In the genomic region with DNA sequence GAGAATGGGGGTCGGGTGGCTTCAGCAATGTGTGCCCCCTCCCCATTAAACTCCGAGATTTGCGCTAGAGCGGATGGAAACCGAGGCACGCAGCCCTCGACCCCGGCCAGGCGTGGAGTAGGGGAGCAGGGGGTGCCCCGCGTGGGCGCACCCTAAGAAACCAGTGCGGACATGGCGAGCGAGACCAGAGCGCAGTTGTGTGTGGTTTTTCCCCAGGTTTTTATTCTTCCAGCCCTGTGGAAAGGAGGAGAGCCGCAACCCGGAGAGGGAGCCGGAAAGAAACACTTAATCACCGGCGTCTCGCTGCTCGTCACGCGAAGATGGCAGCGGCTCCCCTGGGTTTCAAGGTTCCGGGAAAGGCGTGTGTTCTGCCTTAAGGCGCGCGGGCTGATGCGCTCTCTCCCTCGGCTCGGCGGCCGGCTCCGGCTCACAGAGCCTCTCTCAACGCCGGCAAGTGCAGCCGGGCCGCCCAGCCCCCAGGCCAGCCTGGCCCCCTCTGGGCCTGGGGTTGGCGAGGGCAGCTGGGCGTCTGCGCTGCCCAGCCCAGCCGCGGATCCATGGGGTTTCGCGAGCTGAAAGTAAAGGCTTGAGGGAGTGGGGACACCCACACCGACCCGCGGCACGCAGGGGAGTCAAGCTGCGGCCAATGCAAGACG, we compare ENCODE assay signal across 8 cellular contexts.
DNase-seq lines count a peak whose midpoint lies in the region; ATAC-seq and TF ChIP-seq lines count a peak whose summit lies in the region.

No MANE protein-coding gene starts in this region.

- TF ChIP-seq CTCF in NB4 (IDR thresholded peaks at IDR 0.05; ENCODE audit: low read depth, low read length) (no peak), astrocyte of the spinal cord (IDR thresholded peaks at IDR 0.05; ENCODE audit: low read depth, low read length) (no peak)

- CTCF ChIA-PET in CD4-positive, alpha-beta memory T cell (lab: Charles Lee; ENCODE audit: partially characterized antibody), result interaction anchor here (0.8 to 1.2 kb wide), 2 partner anchors 74 to 75 kb away, joined by 3 read pairs; a partner anchor contains a TSS

- H3K4me3 Mint-ChIP-seq in CD4-positive, alpha-beta memory T cell, result peak overlapping the region; percentile 81 to 91 (median 86)
- H3K4me3 Mint-ChIP-seq in immature natural killer cell, result peak overlapping the region; percentile 82 to 88 (median 86)
- H3K4me3 Mint-ChIP-seq in stimulated activated effector memory CD8-positive, alpha-beta T cell treated with anti-CD3 and anti-CD28 coated beads, Interleukin-12 subunit alpha, Interleukin-12 subunit beta, amount 100 ng/mL, for 72 hours, result peak overlapping the region; percentile 86

- peak overlapping the region; percentile 29 to 59 for H3K4me3 ChIP-seq in CD4-positive, alpha-beta memory T cell (ENCODE audit: low read length in 2 of 2)
- H3K4me3 ChIP-seq in NB4 (ENCODE audit: low read depth, low read length) (peak overlapping the region; percentile 50), astrocyte of the spinal cord (ENCODE audit: low read depth, low read length) (peak overlapping the region; percentile 28)

- no peaks in the 10 kb centered on the region for H3K27me3 ChIP-seq in CD4-positive, alpha-beta memory T cell (ENCODE audit: insufficient read depth, low read length)

- peak overlapping the region; percentile 93 to 99 (median 98) for H3K27ac Mint-ChIP-seq in CD4-positive, alpha-beta memory T cell
- H3K27ac Mint-ChIP-seq in immature natural killer cell, result peak overlapping the region; percentile 74 to 89 (median 80)
- peak overlapping the region; percentile 99 for H3K27ac Mint-ChIP-seq in stimulated activated effector memory CD8-positive, alpha-beta T cell treated with anti-CD3 and anti-CD28 coated beads, Interleukin-12 subunit alpha, Interleukin-12 subunit beta, amount 100 ng/mL, for 72 hours

- peak in 3 of 5 donors; percentile 26 to 50 (median 39) for DNase-seq in CD4-positive, alpha-beta memory T cell
- DNase-seq in NB4 (ENCODE audit: low read depth) (peak; percentile 71), astrocyte of the spinal cord (ENCODE audit: low read depth, low spot score) (peak; percentile 33), immature natural killer cell (no peak), COLO829 (ENCODE audit: low spot score) (no peak), NOMO-1 treated with dmso at 0.1 percent for 144 hours (lab: John Stamatoyannopoulos, UW; ENCODE audit: unreplicated experiment) (no peak), NCI-H2227 (lab: John Stamatoyannopoulos, UW; ENCODE audit: unreplicated experiment) (no peak)
- DNase-seq in stimulated activated effector memory CD8-positive, alpha-beta T cell treated with anti-CD3 and anti-CD28 coated beads, Interleukin-12 subunit alpha, Interleukin-12 subunit beta, amount 100 ng/mL, for 72 hours (ENCODE audit: low spot score in 2 of 2), result peak in 1 of 2 donors; percentile 62

- in situ Hi-C loops in astrocyte of the spinal cord (cut with HindIII; ENCODE audit: low sequenced_read_pairs), result no loop called here

- no peaks in the 10 kb centered on the region for H3K9me3 ChIP-seq in CD4-positive, alpha-beta memory T cell (ENCODE audit: control insufficient read depth in 1 of 2, low read length in 2 of 2)

- peaks cover 0 to 12% of the 10 kb centered on the region in 2 donors for H3K36me3 Mint-ChIP-seq in CD4-positive, alpha-beta memory T cell
- no peaks in the 10 kb centered on the region for H3K36me3 Mint-ChIP-seq in immature natural killer cell
- H3K36me3 Mint-ChIP-seq in stimulated activated effector memory CD8-positive, alpha-beta T cell treated with anti-CD3 and anti-CD28 coated beads, Interleukin-12 subunit alpha, Interleukin-12 subunit beta, amount 100 ng/mL, for 72 hours, result peaks cover 39% of the 10 kb centered on the region

- TF ChIP-seq POLR2A in NB4 (IDR thresholded peaks at IDR 0.05; ENCODE audit: extremely low read depth, insufficient read length), result no peak

- no peaks in the 10 kb centered on the region for H3K27me3 Mint-ChIP-seq in CD4-positive, alpha-beta memory T cell
- H3K27me3 Mint-ChIP-seq in immature natural killer cell (ENCODE audit: low read depth in 3 of 3), result peaks cover 21 to 46% (median 45%) of the 10 kb centered on the region in 3 donors

- POLR2A ChIA-PET in CD4-positive, alpha-beta memory T cell (lab: Charles Lee; ENCODE audit: partially characterized antibody), result interaction anchor here (0.6 to 11.9 kb wide), 12 partner anchors 18 to 406 kb away, joined by 3 to 323 read pairs (median 4); a partner anchor contains a TSS

- H3K36me3 ChIP-seq in CD4-positive, alpha-beta memory T cell (ENCODE audit: insufficient read depth, low read length), result no peaks in the 10 kb centered on the region

- H3K4me1 ChIP-seq in CD4-positive, alpha-beta memory T cell (ENCODE audit: insufficient read depth, low read length), result peaks cover 50% of the 10 kb centered on the region

- intact Hi-C loops in CD4-positive, alpha-beta memory T cell (cut with micrococcal nuclease), result loop anchor here (5.0 to 10.0 kb wide), 6 partner anchors 36 to 1369 kb away; a partner anchor contains a TSS

- peak overlapping the region; percentile 84 for H3K27ac ChIP-seq in CD4-positive, alpha-beta memory T cell (ENCODE audit: low read depth, low read length)

- H3K4me1 Mint-ChIP-seq in CD4-positive, alpha-beta memory T cell, result peaks cover 21 to 72% (median 40%) of the 10 kb centered on the region in 4 donors
- peaks cover 64% of the 10 kb centered on the region in 2 donors for H3K4me1 Mint-ChIP-seq in immature natural killer cell
- peaks cover 34% of the 10 kb centered on the region for H3K4me1 Mint-ChIP-seq in stimulated activated effector memory CD8-positive, alpha-beta T cell treated with anti-CD3 and anti-CD28 coated beads, Interleukin-12 subunit alpha, Interleukin-12 subunit beta, amount 100 ng/mL, for 72 hours

- ATAC-seq in stimulated activated effector memory CD8-positive, alpha-beta T cell treated with anti-CD3 and anti-CD28 coated beads, Interleukin-12 subunit alpha, Interleukin-12 subunit beta, amount 100 ng/mL, for 72 hours, result no peak

- H3K9me3 Mint-ChIP-seq in CD4-positive, alpha-beta memory T cell, result peaks cover 0 to 7% (median 0%) of the 10 kb centered on the region in 8 donors
- peaks cover 0 to 5% (median 0%) of the 10 kb centered on the region in 6 donors for H3K9me3 Mint-ChIP-seq in immature natural killer cell
- no peaks in the 10 kb centered on the region for H3K9me3 Mint-ChIP-seq in stimulated activated effector memory CD8-positive, alpha-beta T cell treated with anti-CD3 and anti-CD28 coated beads, Interleukin-12 subunit alpha, Interleukin-12 subunit beta, amount 100 ng/mL, for 72 hours

Comparison
In these comparisons a context has a peak if more than half of its experiments do, and no peak if none do; other contexts are left out.
1. DNase-seq: peak in CD4-positive, alpha-beta memory T cell (3 of 5), NB4 (single experiment) and astrocyte of the spinal cord (single experiment); none in immature natural killer cell (0 of 3), COLO829 (single experiment), NOMO-1 treated with dmso at 0.1 percent for 144 hours (single experiment) and NCI-H2227 (single experiment).
2. Peak in every context shown above with its lines, with median percentiles within 50 percentile points of each other: H3K4me3 ChIP-seq, H3K27ac Mint-ChIP-seq and H3K4me3 Mint-ChIP-seq.